ENCODE assay signal across 11 cellular contexts in genomic region chr1:47875831-47876586, GRCh38.
A peak's percentile ranks its signal among the peaks of the same experiment; 100 is the strongest.
DNase-seq lines count a peak whose midpoint lies in the region; ATAC-seq, FAIRE-seq and TF ChIP-seq lines count a peak whose summit lies in the region.
"Had no signal": no experiment of that assay in that cellular context is flagged by ENCODE, and none has a peak within 500 bp of the region (broad histone marks: within the 10 kb centered on the region; RNA-seq: fewer than 3 reads in every experiment).

No MANE protein-coding gene starts in this region.

- no peak for TF ChIP-seq POLR2A in H54 (IDR thresholded peaks at IDR 0.05; ENCODE audit: low read depth, low read length)

- ATAC-seq in HG03565 (IDR thresholded peaks at IDR 0.05; ENCODE audit: unreplicated experiment) (no peak), HG03280 (IDR thresholded peaks at IDR 0.05; ENCODE audit: unreplicated experiment) (no peak)
- ATAC-seq: natural killer cell had no signal

- H3K27ac ChIP-seq in cardiac muscle cell: peak overlapping the region; percentile 62

- H3K36me3 ChIP-seq in cardiac muscle cell: no peaks in the 10 kb centered on the region

- DNase-seq in GM13977 (ENCODE audit: low spot score): peak; percentile 49
- peak; percentile 69 for DNase-seq in NCI-H2227 (lab: John Stamatoyannopoulos, UW; ENCODE audit: unreplicated experiment)
- peak; percentile 41 to 93 for DNase-seq in cardiac muscle cell (ENCODE audit: low read depth in 1 of 2, low spot score in 1 of 2)
- DNase-seq in retina: peak; percentile 31
- DNase-seq in H54 (ENCODE audit: insufficient read length, low spot score): no peak
- no peak for DNase-seq in T-helper 1 cell
- DNase-seq: glutamatergic neuron, natural killer cell, NCI-H446 treated with DMSO at 0.1 percent for 48 hours had no signal

- H3K4me3 ChIP-seq in cardiac muscle cell: no peak overlapping the region

- peaks cover 35% of the 10 kb centered on the region for H3K4me1 ChIP-seq in cardiac muscle cell (ENCODE audit: low read depth)

- FAIRE-seq in H54 (lab: Jason Lieb, UNC): no peak

- TF ChIP-seq CTCF in GM13977 (IDR thresholded peaks at IDR 0.05; ENCODE audit: extremely low read depth, insufficient read depth, missing control alignments): no peak
- no peak for TF ChIP-seq CTCF in cardiac muscle cell (IDR thresholded peaks at IDR 0.05; ENCODE audit: low read depth, low read length)

- no peaks in the 10 kb centered on the region for H3K9me3 ChIP-seq in cardiac muscle cell (ENCODE audit: low read depth)

- peaks cover 12% of the 10 kb centered on the region for H3K27me3 ChIP-seq in cardiac muscle cell

- in situ Hi-C loops in GM13977 (cut with MboI; ENCODE audit: low pct_unique_long_range_greater_than_20kb, low sequenced_read_pairs, unreplicated experiment): no loop called here

Comparison
In these comparisons a context has a peak if more than half of its experiments do, and no peak if none do; other contexts are left out.
1. DNase-seq: peak in GM13977 (single experiment), NCI-H2227 (single experiment), cardiac muscle cell (2 of 2) and retina (single experiment); none in H54 (single experiment) and T-helper 1 cell (0 of 5).